13 cellular contexts compared by ENCODE assay signal in the genomic region with DNA sequence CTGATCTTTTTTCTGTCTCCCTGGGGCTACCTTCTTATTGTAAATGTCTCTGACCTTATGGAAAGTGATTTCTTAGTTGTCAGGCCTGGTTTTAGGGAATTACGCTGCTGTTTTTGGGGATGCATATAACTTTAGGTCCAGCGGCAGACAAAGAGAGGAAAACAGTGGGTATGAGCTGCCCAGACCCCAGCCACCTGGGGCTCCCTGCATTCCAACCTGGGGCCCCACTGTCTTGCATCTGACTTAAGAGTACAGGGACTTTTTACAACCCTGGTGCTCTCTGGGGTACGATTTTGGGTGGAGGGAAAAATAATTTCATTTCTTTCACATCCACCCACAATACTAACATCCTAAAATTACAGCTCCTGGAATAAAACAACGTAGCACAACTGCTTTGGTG.
A peak's percentile ranks its signal among the peaks of the same experiment; 100 is the strongest.
DNase-seq lines count a peak whose midpoint lies in the region; ATAC-seq, FAIRE-seq and TF ChIP-seq lines count a peak whose summit lies in the region.
"Had no signal": no experiment of that assay in that cellular context is flagged by ENCODE, and none has a peak within 500 bp of the region (broad histone marks: within the 10 kb centered on the region; RNA-seq: fewer than 3 reads in every experiment).

No MANE protein-coding gene starts in this region.

- intact Hi-C loops in stomach (cut with DNase I; ENCODE audit: low total_unique reads) = no loop called here

- H3K27me3 ChIP-seq in bronchial epithelial cell (ENCODE audit: control insufficient read depth, insufficient read depth, low read length) (no peaks in the 10 kb centered on the region), layer of hippocampus (ENCODE audit: control insufficient read depth, insufficient read depth, low read length) (no peaks in the 10 kb centered on the region), stomach (no peaks in the 10 kb centered on the region)

- peaks cover 2% of the 10 kb centered on the region for H3K27me3 Mint-ChIP-seq in HFFc6 (ENCODE audit: insufficient read depth)

- H3K36me3 Mint-ChIP-seq in HFFc6 (ENCODE audit: low read depth) = peaks cover 67% of the 10 kb centered on the region
- H3K36me3 Mint-ChIP-seq: immature natural killer cell had no signal

- no peak for TF ChIP-seq POLR2A in stomach (IDR thresholded peaks at IDR 0.05)

- H3K27ac ChIP-seq in layer of hippocampus (ENCODE audit: low read depth, low read length) (peak overlapping the region; percentile 2), stomach (peak overlapping the region in 2 of 5 donors; percentile 65 to 84)
- H3K27ac ChIP-seq: KMS-11 had no signal

- H3K9me3 Mint-ChIP-seq in HFFc6 = peaks cover 6% of the 10 kb centered on the region; the same call in 1 of the 2 replicates
- H3K9me3 Mint-ChIP-seq: central memory CD8-positive, alpha-beta T cell; immature natural killer cell; stimulated activated naive CD8-positive, alpha-beta T cell treated with anti-CD3 and anti-CD28 coated beads, Interleukin-15, amount 100 ng/mL, for 72 hours had no signal

- TF ChIP-seq CTCF in HFFc6 (IDR thresholded peaks at IDR 0.05) = no peak
- TF ChIP-seq CTCF in bronchial epithelial cell (IDR thresholded peaks at IDR 0.05; ENCODE audit: insufficient read depth, low read length, severe bottlenecking) = no peak
- no peak for TF ChIP-seq CTCF in stomach (IDR thresholded peaks at IDR 0.05)

- peak overlapping the region; percentile 79 for H3K27ac Mint-ChIP-seq in HFFc6
- H3K27ac Mint-ChIP-seq: immature natural killer cell; stimulated activated naive CD8-positive, alpha-beta T cell treated with anti-CD3 and anti-CD28 coated beads, Interleukin-15, amount 100 ng/mL, for 72 hours had no signal

- no peaks in the 10 kb centered on the region for H3K9me3 ChIP-seq in stomach

- FAIRE-seq in bronchial epithelial cell (lab: Jason Lieb, UNC) = no peak

- DNase-seq in HFFc6 (no peak), bronchial epithelial cell (ENCODE audit: low read depth) (no peak), stomach (no peak)
- DNase-seq: immature natural killer cell; NCI-H510A; stimulated activated naive CD8-positive, alpha-beta T cell treated with anti-CD3 and anti-CD28 coated beads, Interleukin-15, amount 100 ng/mL, for 72 hours had no signal

- H3K36me3 ChIP-seq in bronchial epithelial cell (ENCODE audit: control insufficient read depth, insufficient read depth, low read length) = no peaks in the 10 kb centered on the region
- peaks cover 0 to 6% (median 3%) of the 10 kb centered on the region in 4 donors for H3K36me3 ChIP-seq in stomach

- ATAC-seq in GM19467 (IDR thresholded peaks at IDR 0.05; ENCODE audit: unreplicated experiment) = no peak
- ATAC-seq in GM19328 (IDR thresholded peaks at IDR 0.05; ENCODE audit: unreplicated experiment) = no peak
- ATAC-seq in GM18867 (IDR thresholded peaks at IDR 0.05; ENCODE audit: unreplicated experiment) = no peak
- no peak for ATAC-seq in HG03342 (IDR thresholded peaks at IDR 0.05; ENCODE audit: unreplicated experiment)
- ATAC-seq: stimulated activated naive CD8-positive, alpha-beta T cell treated with anti-CD3 and anti-CD28 coated beads, Interleukin-15, amount 100 ng/mL, for 72 hours had no signal

- peak overlapping the region; percentile 94 for H3K4me3 Mint-ChIP-seq in HFFc6

- H3K4me3 ChIP-seq in bronchial epithelial cell (ENCODE audit: low read depth, low read length) (peak overlapping the region; percentile 53), stomach (peak overlapping the region; percentile 48 to 61 (median 56))

- WGBS in stomach, 5 donors = 44 to 64% (median 49%) methylated on average over 4 of the region's 4 CpGs

- TF ChIP-seq EP300 in stomach (IDR thresholded peaks at IDR 0.05) = no peak

- peaks cover 100% of the 10 kb centered on the region for H3K4me1 Mint-ChIP-seq in HFFc6 (ENCODE audit: low read depth)

- peaks cover 19 to 83% (median 48%) of the 10 kb centered on the region in 4 donors for H3K4me1 ChIP-seq in stomach
